In the genomic region with DNA sequence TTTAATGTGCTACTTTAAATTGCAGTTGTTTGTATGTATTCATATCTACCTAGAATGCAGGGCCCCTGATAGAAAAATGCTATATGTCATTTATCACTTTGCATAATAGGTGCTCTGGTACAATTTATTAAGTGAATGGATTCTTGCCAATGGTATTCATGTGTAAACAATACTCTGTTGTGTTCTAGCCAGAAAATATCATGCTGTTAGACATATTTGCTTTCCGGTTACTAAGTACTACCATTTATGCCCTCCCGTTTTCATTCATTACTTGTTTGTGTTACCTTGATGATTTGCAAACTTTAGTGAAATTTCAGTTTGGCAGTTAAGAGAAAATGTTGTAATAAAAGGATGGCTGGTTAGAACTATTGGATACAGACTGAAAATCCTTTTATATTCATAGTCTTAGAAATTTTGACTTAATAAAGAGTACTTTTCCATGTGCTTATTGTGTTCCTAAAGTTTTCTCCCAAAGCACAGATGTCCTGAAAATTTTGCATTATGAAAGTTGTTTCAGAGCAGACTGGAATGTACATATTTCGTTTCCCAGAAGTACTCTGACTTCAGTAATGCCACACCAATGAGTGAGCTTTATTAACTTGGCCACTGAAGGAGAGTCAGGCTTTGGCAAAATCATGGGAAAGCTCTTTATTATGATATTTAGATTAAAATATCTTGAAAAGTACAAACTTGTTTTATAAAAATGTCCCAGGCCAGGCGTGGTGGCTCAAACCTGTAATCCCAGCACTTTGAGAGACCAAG, we compare ENCODE assay signal across 18 cellular contexts. TPM values are rescaled to one million over a fixed set of nuclear protein-coding genes. Genes with fewer than 3 reads are reported as not detected.
A peak's percentile ranks its signal among the peaks of the same experiment; 100 is the strongest.
DNase-seq lines count a peak whose midpoint lies in the region; ATAC-seq and TF ChIP-seq lines count a peak whose summit lies in the region.
"Had no signal": no experiment of that assay in that cellular context is flagged by ENCODE, and none has a peak within 500 bp of the region (broad histone marks: within the 10 kb centered on the region; RNA-seq: fewer than 3 reads in every experiment).

No MANE protein-coding gene starts in this region.

- ATAC-seq in activated CD8-positive, alpha-beta T cell treated with anti-CD3 and anti-CD28 coated beads for 36 hours: no peak
- ATAC-seq in GM19035 (IDR thresholded peaks at IDR 0.05; ENCODE audit: unreplicated experiment): no peak
- no peak for ATAC-seq in GM21390 (IDR thresholded peaks at IDR 0.05; ENCODE audit: unreplicated experiment)
- ATAC-seq in GM21576 (IDR thresholded peaks at IDR 0.05; ENCODE audit: unreplicated experiment): no peak
- ATAC-seq: activated T-cell treated with anti-CD3 and anti-CD28 coated beads, Interleukin-2, amount 50 U/mL, for 4 hours; lower lobe of right lung had no signal

- H3K4me1 Mint-ChIP-seq in activated CD8-positive, alpha-beta T cell treated with anti-CD3 and anti-CD28 coated beads for 36 hours (ENCODE audit: low read depth): peaks cover 4% of the 10 kb centered on the region

- no peak overlapping the region for H3K4me3 ChIP-seq in AG10803 (ENCODE audit: low read length)
- no peak overlapping the region for H3K4me3 ChIP-seq in fibroblast of pulmonary artery (replicated peaks; ENCODE audit: low read depth, low read length)
- H3K4me3 ChIP-seq: lower lobe of right lung, sigmoid colon, vagina had no signal

- H3K27me3 Mint-ChIP-seq in activated CD8-positive, alpha-beta T cell treated with anti-CD3 and anti-CD28 coated beads for 36 hours: no peaks in the 10 kb centered on the region
- H3K27me3 Mint-ChIP-seq: activated naive CD4-positive, alpha-beta T cell treated with anti-CD3 and anti-CD28 coated beads, Interleukin-2, amount 50 U/mL, for 24 hours had no signal

- DNase-seq in AG10803 (ENCODE audit: low read depth) (peak; percentile 32), NCI-H1092 (lab: John Stamatoyannopoulos, UW) (peak; percentile 9), NCI-H774 (lab: John Stamatoyannopoulos, UW) (peak; percentile 66), fibroblast of pulmonary artery (ENCODE audit: low read depth) (peak; percentile 20)
- DNase-seq in activated CD8-positive, alpha-beta T cell treated with anti-CD3 and anti-CD28 coated beads for 36 hours: no peak
- DNase-seq: activated CD4-positive, alpha-beta T cell treated with anti-CD3 and anti-CD28 coated beads, Interleukin-2, amount 50 U/mL, for 4 hours; activated T-cell treated with anti-CD3 and anti-CD28 coated beads, Interleukin-2, amount 50 U/mL, for 4 hours; GF-D8; head of caudate nucleus; lower lobe of right lung; NCI-H2171; sigmoid colon; stimulated activated CD4-positive, alpha-beta T cell treated with anti-CD3 and anti-CD28 coated beads, Interleukin-4, amount 100 ng/mL, for 1 hour had no signal

- POLR2A ChIA-PET in activated CD8-positive, alpha-beta T cell treated with anti-CD3 and anti-CD28 coated beads for 36 hours (lab: Charles Lee): no interaction called here

- CTCF ChIA-PET in activated CD8-positive, alpha-beta T cell treated with anti-CD3 and anti-CD28 coated beads for 36 hours (lab: Charles Lee): interaction anchor here (1.2 to 2.3 kb wide), 2 partner anchors 9 to 42 kb away, joined by 3 to 6 read pairs; no protein-coding TSS in a partner anchor

- H3K9me3 Mint-ChIP-seq in activated CD8-positive, alpha-beta T cell treated with anti-CD3 and anti-CD28 coated beads for 36 hours: no peaks in the 10 kb centered on the region
- H3K9me3 Mint-ChIP-seq: activated naive CD4-positive, alpha-beta T cell treated with anti-CD3 and anti-CD28 coated beads, Interleukin-2, amount 50 U/mL, for 24 hours; activated T-cell treated with anti-CD3 and anti-CD28 coated beads, Interleukin-2, amount 50 U/mL, for 4 hours had no signal

- H3K36me3 Mint-ChIP-seq in activated CD8-positive, alpha-beta T cell treated with anti-CD3 and anti-CD28 coated beads for 36 hours (ENCODE audit: low read depth): peaks cover 52% of the 10 kb centered on the region

- intact Hi-C loops in activated CD8-positive, alpha-beta T cell treated with anti-CD3 and anti-CD28 coated beads for 36 hours (cut with micrococcal nuclease): no loop called here

- H3K4me3 Mint-ChIP-seq in activated CD8-positive, alpha-beta T cell treated with anti-CD3 and anti-CD28 coated beads for 36 hours: no peak overlapping the region
- H3K4me3 Mint-ChIP-seq: activated naive CD4-positive, alpha-beta T cell treated with anti-CD3 and anti-CD28 coated beads, Interleukin-2, amount 50 U/mL, for 24 hours; activated T-cell treated with anti-CD3 and anti-CD28 coated beads, Interleukin-2, amount 50 U/mL, for 4 hours had no signal

- H3K27ac Mint-ChIP-seq in activated CD8-positive, alpha-beta T cell treated with anti-CD3 and anti-CD28 coated beads for 36 hours: no peak overlapping the region
- H3K27ac Mint-ChIP-seq: activated naive CD4-positive, alpha-beta T cell treated with anti-CD3 and anti-CD28 coated beads, Interleukin-2, amount 50 U/mL, for 24 hours had no signal

- TF ChIP-seq CTCF in AG10803 (conservative IDR thresholded peaks at IDR 0.05; ENCODE audit: low read length): no peak
- TF ChIP-seq CTCF in fibroblast of pulmonary artery (IDR thresholded peaks at IDR 0.05; ENCODE audit: low read length, missing control alignments): no peak
- no peak for TF ChIP-seq CTCF in activated CD8-positive, alpha-beta T cell treated with anti-CD3 and anti-CD28 coated beads for 36 hours (IDR thresholded peaks at IDR 0.05)

RNA-seq across cellular contexts. Expression of gene RPF2, which starts 31.5 kb away (rescaled TPM):
- total RNA-seq in activated CD8-positive, alpha-beta T cell treated with anti-CD3 and anti-CD28 coated beads for 36 hours: 10 to 100 TPM; 54.8 to 61.7 TPM

RNA-seq across cellular contexts. Expression of gene GTF3C6, which starts 54.8 kb away (rescaled TPM):
- total RNA-seq in activated CD8-positive, alpha-beta T cell treated with anti-CD3 and anti-CD28 coated beads for 36 hours: 10 to 100 TPM; 87.5 to 89.9 TPM
